Comparison of ENCODE assay signal across 36 cellular contexts in the genomic region with DNA sequence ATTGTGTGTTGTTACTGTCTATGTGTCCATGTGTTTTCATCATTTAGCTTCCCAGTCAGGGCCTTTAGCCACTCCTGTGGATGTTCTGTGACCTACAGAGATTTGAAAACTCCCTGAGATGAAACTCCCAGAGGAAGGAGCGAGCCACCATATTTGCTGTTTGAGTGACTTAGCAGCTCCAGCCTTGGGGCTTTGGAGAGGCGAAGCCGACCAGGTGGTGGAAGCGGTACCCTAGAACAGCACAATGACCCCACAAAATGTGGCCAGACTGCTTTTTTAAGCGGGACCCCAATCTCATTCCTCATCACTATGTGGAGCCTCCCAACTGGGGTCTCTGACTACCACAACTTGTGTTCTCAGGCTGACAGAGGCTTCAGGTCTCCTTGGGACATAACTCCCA.
"Had no signal": no experiment of that assay in that cellular context is flagged by ENCODE, and none has a peak within 500 bp of the region (broad histone marks: within the 10 kb centered on the region; RNA-seq: fewer than 3 reads in every experiment).

No MANE protein-coding gene starts in this region.

- H3K4me3 ChIP-seq: adrenal gland, ascending aorta, cardiac muscle cell had no signal

- H3K27me3 ChIP-seq: adrenal gland, ascending aorta, cardiac muscle cell had no signal

- H3K27ac ChIP-seq: adrenal gland, ascending aorta, cardiac muscle cell, WERI-Rb-1 had no signal

- H3K27me3 Mint-ChIP-seq: activated CD4-positive, alpha-beta memory T cell treated with anti-CD3 and anti-CD28 coated beads, Interleukin-2, amount 10 ng/mL, durations not matched to agents 7 days and 5 days; activated CD4-positive, alpha-beta T cell treated with anti-CD3 and anti-CD28 coated beads for 36 hours; activated CD4-positive, alpha-beta T cell treated with anti-CD3 and anti-CD28 coated beads, Interleukin-2, amount 10 ng/mL, durations not matched to agents 7 days and 5 days; activated CD8-positive, alpha-beta memory T cell treated with anti-CD3 and anti-CD28 coated beads, Interleukin-2, amount 10 ng/mL, durations not matched to agents 7 days and 5 days; activated naive CD4-positive, alpha-beta T cell treated with anti-CD3 and anti-CD28 coated beads, Interleukin-2, amount 10 ng/mL, durations not matched to agents 7 days and 5 days; activated naive CD4-positive, alpha-beta T cell treated with anti-CD3 and anti-CD28 coated beads, Interleukin-2, amount 50 U/mL, for 24 hours; activated naive CD8-positive, alpha-beta T cell; activated T-cell treated with anti-CD3 and anti-CD28 coated beads, Interleukin-2, amount 50 U/mL, for 24 hours; brain; central memory CD8-positive, alpha-beta T cell had no signal

- H3K9me3 ChIP-seq: adrenal gland, ascending aorta had no signal

- H3K36me3 Mint-ChIP-seq: activated CD8-positive, alpha-beta memory T cell treated with anti-CD3 and anti-CD28 coated beads, Interleukin-2, amount 10 ng/mL, durations not matched to agents 7 days and 5 days; activated naive CD4-positive, alpha-beta T cell treated with anti-CD3 and anti-CD28 coated beads, Interleukin-2, amount 10 ng/mL, durations not matched to agents 7 days and 5 days; activated naive CD4-positive, alpha-beta T cell treated with anti-CD3 and anti-CD28 coated beads, Interleukin-2, amount 50 U/mL, for 24 hours; activated naive CD8-positive, alpha-beta T cell; brain; WTC11 had no signal

- H3K36me3 ChIP-seq: adrenal gland, ascending aorta, cardiac muscle cell, WERI-Rb-1 had no signal

- DNase-seq: activated CD4-positive, alpha-beta memory T cell treated with anti-CD3 and anti-CD28 coated beads, Interleukin-2, amount 10 ng/mL, durations not matched to agents 7 days and 5 days; activated CD4-positive, alpha-beta T cell treated with anti-CD3 and anti-CD28 coated beads for 1 hour; activated CD4-positive, alpha-beta T cell treated with anti-CD3 and anti-CD28 coated beads for 36 hours; activated CD4-positive, alpha-beta T cell treated with anti-CD3 and anti-CD28 coated beads for 48 hours; activated CD4-positive, alpha-beta T cell treated with anti-CD3 and anti-CD28 coated beads, Interleukin-2, amount 10 ng/mL, durations not matched to agents 7 days and 5 days; activated CD4-positive, alpha-beta T cell treated with anti-CD3 and anti-CD28 coated beads, Interleukin-2, amount 50 U/mL, for 48 hours; activated CD4-positive, CD25-positive, alpha-beta regulatory T cell; activated CD8-positive, alpha-beta memory T cell treated with anti-CD3 and anti-CD28 coated beads for 24 hours; activated CD8-positive, alpha-beta memory T cell treated with anti-CD3 and anti-CD28 coated beads, Interleukin-2, amount 10 ng/mL, durations not matched to agents 7 days and 5 days; activated CD8-positive, alpha-beta memory T cell treated with anti-CD3 and anti-CD28 coated beads, Interleukin-2, amount 50 U/mL, for 48 hours; activated CD8-positive, alpha-beta T cell treated with anti-CD3 and anti-CD28 coated beads, Interleukin-2, amount 10 ng/mL, durations not matched to agents 7 days and 5 days; activated effector memory CD4-positive, alpha-beta T cell treated with Interleukin-2 at 50 U/mL for 16 hours; activated gamma-delta T cell; activated naive CD4-positive, alpha-beta T cell treated with anti-CD3 and anti-CD28 coated beads, Interleukin-2, amount 10 ng/mL, durations not matched to agents 7 days and 5 days; activated naive CD4-positive, alpha-beta T cell treated with Interleukin-2 at 50 U/mL for 16 hours; activated T-cell treated with anti-CD3 and anti-CD28 coated beads, Interleukin-2, amount 50 U/mL, for 24 hours; activated T-cell treated with anti-CD3 and anti-CD28 coated beads, Interleukin-2, amount 50 U/mL, for 48 hours; adrenal gland; amniotic stem cell; caudate nucleus; cerebellar nuclear complex; T-helper 1 cell; T-helper 2 cell; T-helper 9 cell; WERI-Rb-1 had no signal

- ATAC-seq: activated CD4-positive, alpha-beta T cell treated with anti-CD3 and anti-CD28 coated beads for 36 hours; activated CD4-positive, CD25-positive, alpha-beta regulatory T cell treated with anti-CD3 and anti-CD28 coated beads, Interleukin-2, amount 50 U/mL, for 24 hours; activated CD8-positive, alpha-beta memory T cell treated with anti-CD3 and anti-CD28 coated beads, Interleukin-2, amount 10 ng/mL, durations not matched to agents 7 days and 5 days; activated CD8-positive, alpha-beta T cell treated with anti-CD3 and anti-CD28 coated beads, Interleukin-2, amount 10 ng/mL, durations not matched to agents 7 days and 5 days; WTC11 had no signal

- H3K4me1 ChIP-seq: adrenal gland, ascending aorta had no signal

- H3K27ac Mint-ChIP-seq: activated CD4-positive, alpha-beta memory T cell treated with anti-CD3 and anti-CD28 coated beads, Interleukin-2, amount 10 ng/mL, durations not matched to agents 7 days and 5 days; activated CD4-positive, alpha-beta T cell treated with anti-CD3 and anti-CD28 coated beads for 36 hours; activated CD4-positive, alpha-beta T cell treated with anti-CD3 and anti-CD28 coated beads, Interleukin-2, amount 10 ng/mL, durations not matched to agents 7 days and 5 days; activated CD8-positive, alpha-beta memory T cell treated with anti-CD3 and anti-CD28 coated beads, Interleukin-2, amount 10 ng/mL, durations not matched to agents 7 days and 5 days; activated CD8-positive, alpha-beta T cell treated with anti-CD3 and anti-CD28 coated beads, Interleukin-2, amount 10 ng/mL, durations not matched to agents 7 days and 5 days; activated naive CD4-positive, alpha-beta T cell treated with anti-CD3 and anti-CD28 coated beads, Interleukin-2, amount 10 ng/mL, durations not matched to agents 7 days and 5 days; activated naive CD4-positive, alpha-beta T cell treated with anti-CD3 and anti-CD28 coated beads, Interleukin-2, amount 50 U/mL, for 24 hours; activated naive CD8-positive, alpha-beta T cell; activated T-cell treated with anti-CD3 and anti-CD28 coated beads, Interleukin-2, amount 50 U/mL, for 24 hours; activated T-helper 2 cell treated with anti-CD3 and anti-CD28 coated beads, Interferon-gamma antibody, Interleukin-2, Interleukin-4, amounts not matched to agents 10 μg/mL and 5 μg/mL and 100 μg/mL, durations not matched to agents 14 hours and 24 hours and 36 hours; brain; T-helper 1 cell treated with Interleukin-12 subunit alpha and Interleukin-12 subunit beta and Interleukin-4 antibody, amounts not matched to agents 30 μg/mL and 1 μg/mL, for 36 hours; T-helper 2 cell treated with Interferon-gamma antibody and Interleukin-4, amounts not matched to agents 5 μg/mL and 100 μg/mL, for 36 hours; WTC11 had no signal

- H3K9me3 Mint-ChIP-seq: activated naive CD4-positive, alpha-beta T cell treated with anti-CD3 and anti-CD28 coated beads, Interleukin-2, amount 50 U/mL, for 24 hours; brain had no signal

- H3K4me3 Mint-ChIP-seq: activated CD4-positive, alpha-beta memory T cell treated with anti-CD3 and anti-CD28 coated beads, Interleukin-2, amount 10 ng/mL, durations not matched to agents 7 days and 5 days; activated CD4-positive, alpha-beta T cell treated with anti-CD3 and anti-CD28 coated beads for 36 hours; activated CD4-positive, alpha-beta T cell treated with anti-CD3 and anti-CD28 coated beads, Interleukin-2, amount 10 ng/mL, durations not matched to agents 7 days and 5 days; activated CD8-positive, alpha-beta memory T cell treated with anti-CD3 and anti-CD28 coated beads, Interleukin-2, amount 10 ng/mL, durations not matched to agents 7 days and 5 days; activated CD8-positive, alpha-beta T cell treated with anti-CD3 and anti-CD28 coated beads, Interleukin-2, amount 10 ng/mL, durations not matched to agents 7 days and 5 days; activated naive CD4-positive, alpha-beta T cell treated with anti-CD3 and anti-CD28 coated beads, Interleukin-2, amount 10 ng/mL, durations not matched to agents 7 days and 5 days; activated naive CD4-positive, alpha-beta T cell treated with anti-CD3 and anti-CD28 coated beads, Interleukin-2, amount 50 U/mL, for 24 hours; activated naive CD8-positive, alpha-beta T cell; activated T-cell treated with anti-CD3 and anti-CD28 coated beads, Interleukin-2, amount 50 U/mL, for 24 hours; brain; central memory CD8-positive, alpha-beta T cell; T-helper 1 cell treated with Interleukin-12 subunit alpha and Interleukin-12 subunit beta and Interleukin-4 antibody, amounts not matched to agents 30 μg/mL and 1 μg/mL, for 36 hours; T-helper 2 cell treated with Interferon-gamma antibody and Interleukin-4, amounts not matched to agents 5 μg/mL and 100 μg/mL, for 36 hours; WTC11 had no signal

- H3K4me1 Mint-ChIP-seq: activated CD4-positive, alpha-beta memory T cell treated with anti-CD3 and anti-CD28 coated beads, Interleukin-2, amount 10 ng/mL, durations not matched to agents 7 days and 5 days; activated CD4-positive, alpha-beta T cell treated with anti-CD3 and anti-CD28 coated beads for 36 hours; activated CD4-positive, alpha-beta T cell treated with anti-CD3 and anti-CD28 coated beads, Interleukin-2, amount 10 ng/mL, durations not matched to agents 7 days and 5 days; activated CD8-positive, alpha-beta memory T cell treated with anti-CD3 and anti-CD28 coated beads, Interleukin-2, amount 10 ng/mL, durations not matched to agents 7 days and 5 days; activated naive CD4-positive, alpha-beta T cell treated with anti-CD3 and anti-CD28 coated beads, Interleukin-2, amount 10 ng/mL, durations not matched to agents 7 days and 5 days; activated naive CD4-positive, alpha-beta T cell treated with anti-CD3 and anti-CD28 coated beads, Interleukin-2, amount 50 U/mL, for 24 hours; brain; central memory CD8-positive, alpha-beta T cell had no signal
